ENCODE assay signal across 8 cellular contexts in the genomic region with DNA sequence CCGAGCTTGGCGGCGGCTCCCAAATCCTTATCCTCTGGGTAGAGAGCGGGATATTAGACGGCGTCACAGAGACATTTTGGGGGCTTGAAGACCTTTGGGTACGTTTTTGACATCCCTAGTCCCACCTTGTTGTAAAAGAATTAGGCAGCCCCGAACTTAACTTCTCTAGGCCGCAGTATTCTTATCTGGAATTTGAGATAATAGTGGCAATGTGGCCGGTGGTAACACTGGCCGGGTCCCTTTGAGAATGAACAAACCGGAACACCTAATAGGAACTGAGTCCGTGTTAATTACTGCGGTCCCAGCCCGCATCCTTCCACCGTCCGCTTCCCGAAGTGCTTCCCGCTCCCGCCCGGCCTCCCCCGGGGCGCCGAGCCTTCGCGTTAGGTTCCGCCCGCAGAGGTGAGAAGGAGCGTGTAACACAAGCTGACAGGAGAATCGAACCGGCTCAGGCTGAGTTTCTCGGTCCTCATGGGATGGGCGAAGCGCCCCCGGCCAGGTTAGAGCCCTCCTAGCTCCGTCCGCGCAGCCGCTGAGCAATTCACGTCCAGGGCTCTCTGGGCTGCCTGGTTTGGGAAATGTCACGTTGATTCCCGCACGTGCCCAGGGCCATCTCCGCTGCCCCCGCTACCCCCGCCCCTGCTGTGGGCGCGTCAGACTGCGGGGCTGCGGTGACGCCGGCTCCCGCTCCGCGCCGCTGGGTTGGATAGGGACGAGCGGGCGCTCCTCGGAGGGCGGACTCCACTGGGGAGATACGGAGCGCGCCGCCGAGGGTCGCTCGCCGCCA. TPM values are rescaled to one million over a fixed set of nuclear protein-coding genes. Genes with fewer than 3 reads are reported as not detected.
DNase-seq lines count a peak whose midpoint lies in the region; ATAC-seq, FAIRE-seq and TF ChIP-seq lines count a peak whose summit lies in the region.

No MANE protein-coding gene starts in this region.

- peaks cover 21% of the 10 kb centered on the region for H3K36me3 ChIP-seq in IMR-90 (ENCODE audit: control insufficient read depth, insufficient read depth, low read length)
- no peaks in the 10 kb centered on the region for H3K36me3 ChIP-seq in keratinocyte (ENCODE audit: control insufficient read depth in 2 of 2, extremely low read depth in 1 of 2, insufficient read depth in 2 of 2, low read length in 2 of 2)

- H2BK15ac ChIP-seq in IMR-90 (ENCODE audit: low read depth, low read length), result peak overlapping the region; percentile 66; the same call in 2 of the 3 replicates

- H3K56ac ChIP-seq in IMR-90 (ENCODE audit: extremely low read depth, insufficient read depth, low read length), result peak overlapping the region; percentile 68

- peaks cover 6% of the 10 kb centered on the region for H3K4me1 ChIP-seq in IMR-90 (ENCODE audit: control insufficient read depth, insufficient read depth, low read length)
- H3K4me1 ChIP-seq in keratinocyte (ENCODE audit: control insufficient read depth, extremely low read depth, insufficient read depth, low read length), result peaks cover 4% of the 10 kb centered on the region

- no peaks in the 10 kb centered on the region for H3K79me2 ChIP-seq in keratinocyte (ENCODE audit: control insufficient read depth, insufficient read depth, low read length)

- H3K4me2 ChIP-seq in IMR-90 (ENCODE audit: low read depth, low read length) (peak overlapping the region; percentile 88), keratinocyte (ENCODE audit: control insufficient read depth, extremely low read depth, insufficient read depth, low read depth, low read length) (peak overlapping the region; percentile 65)

- H2AFZ ChIP-seq in IMR-90 (replicated peaks; ENCODE audit: low read length, poor library complexity), result peak overlapping the region; percentile 88
- peak overlapping the region; percentile 22 for H2AFZ ChIP-seq in keratinocyte (ENCODE audit: control insufficient read depth, low read length)

- peak overlapping the region; percentile 63 for H4K91ac ChIP-seq in IMR-90 (ENCODE audit: insufficient read depth, low read depth, low read length)

- peak overlapping the region; percentile 48 for H2BK120ac ChIP-seq in IMR-90 (ENCODE audit: low read depth, low read length)

- peak overlapping the region; percentile 70 to 71 for H4K8ac ChIP-seq in IMR-90 (ENCODE audit: low read depth in 2 of 2, low read length in 2 of 2)

- H3K9ac ChIP-seq in IMR-90 (ENCODE audit: low read depth, low read length), result peak overlapping the region; percentile 82
- no peak overlapping the region for H3K9ac ChIP-seq in keratinocyte (ENCODE audit: control insufficient read depth, extremely low read depth, insufficient read depth, low read length)

- no peak for FAIRE-seq in keratinocyte (lab: Jason Lieb, UNC)

- BruUV-seq in IMR-90 (replicated peaks; lab: Mats Ljungman, UMichigan), result no TSS peak

- H3K79me1 ChIP-seq in IMR-90 (ENCODE audit: low read depth in 1 of 2, low read length in 2 of 2), result peaks cover 17 to 51% of the 10 kb centered on the region in 2 experiments

- H4K5ac ChIP-seq in IMR-90 (ENCODE audit: low read depth, low read length), result peak overlapping the region; percentile 21; the same call in 1 of the 2 replicates

- H3K14ac ChIP-seq in IMR-90 (replicated peaks; ENCODE audit: low read depth, low read length), result peak overlapping the region; percentile 48

- dilution Hi-C loops in IMR-90 (cut with HindIII; ENCODE audit: low sequenced_read_pairs, unreplicated experiment) (no loop called here), keratinocyte (cut with MboI; ENCODE audit: extremely low pct_ligation_motif_present, low sequenced_read_pairs) (loop anchor here (10.0 kb wide), 1 partner anchor 435 kb away; no protein-coding TSS in a partner anchor)

- 8% methylated on average over 20 of the region's 69 CpGs; no CpG with 5 or more reads in 1 of the 2 experiments for WGBS in IMR-90 (ENCODE audit: extremely low coverage in 2 of 2, insufficient read length in 1 of 2), 2 experiments

- peak overlapping the region; percentile 12; the same call in 1 of the 2 replicates for H2BK20ac ChIP-seq in IMR-90 (ENCODE audit: low read depth, low read length)

- CTCF ChIA-PET in IMR-90 (lab: Yijun Ruan, JAX), result interaction anchor here (1.4 to 1.8 kb wide), 2 partner anchors 390 to 393 kb away, joined by 3 to 8 read pairs; no protein-coding TSS in a partner anchor

- H3K23ac ChIP-seq in IMR-90 (ENCODE audit: low read depth, low read length), result peak overlapping the region; percentile 77

- DNase-seq in IMR-90 (peak; percentile 41), caudate nucleus (lab: John Stamatoyannopoulos, UW) (peak in 44 of 61 donors; percentile 7 to 74 (median 36)), keratinocyte (ENCODE audit: low read depth, low spot score) (no peak), NCI-H128 (lab: John Stamatoyannopoulos, UW; ENCODE audit: unreplicated experiment) (no peak), inferior parietal cortex (ENCODE audit: extremely low spot score) (no peak)
- DNase-seq in stimulated activated naive CD8-positive, alpha-beta T cell treated with anti-CD3 and anti-CD28 coated beads, Interleukin-15, Interleukin-2, amounts not matched to agents 100 U/mL and 50 U/mL, for 24 hours, result peak; percentile 16
- no peak for DNase-seq in stimulated activated naive CD4-positive, alpha-beta T cell treated with Interleukin-2 at 50 U/mL for 16 hours (lab: John Stamatoyannopoulos, UW)

- H3K27ac ChIP-seq in IMR-90 (ENCODE audit: insufficient read depth, low read length), result peak overlapping the region; percentile 84
- H3K27ac ChIP-seq in caudate nucleus (ENCODE audit: low read depth, low read length), result peak overlapping the region; percentile 79
- no peak overlapping the region for H3K27ac ChIP-seq in keratinocyte (ENCODE audit: control insufficient read depth, insufficient read depth, low read length)

- peak overlapping the region; percentile 85 for H3K4me3 ChIP-seq in IMR-90 (ENCODE audit: insufficient read depth, low read depth, low read length)
- peak overlapping the region in 1 of 3 experiments; percentile 55 for H3K4me3 ChIP-seq in keratinocyte (ENCODE audit: control insufficient read depth in 2 of 3, extremely low read depth in 1 of 3, insufficient read depth in 2 of 3, low read depth in 1 of 3, low read length in 3 of 3)

- H2AK5ac ChIP-seq in IMR-90 (ENCODE audit: low read depth, low read length), result peak overlapping the region; percentile 78

- TF ChIP-seq RAD21 in IMR-90 (IDR thresholded peaks at IDR 0.05; ENCODE audit: low read length), result no peak

- H3K9me1 ChIP-seq in IMR-90 (ENCODE audit: insufficient read depth, low read length) (peaks cover 7% of the 10 kb centered on the region), keratinocyte (ENCODE audit: control insufficient read depth, extremely low read depth, insufficient read depth, low read length) (no peaks in the 10 kb centered on the region)

- peak overlapping the region; percentile 54; the same call in 1 of the 2 replicates for H3K18ac ChIP-seq in IMR-90 (ENCODE audit: low read depth, low read length)

- peak overlapping the region; percentile 29 for H2BK5ac ChIP-seq in IMR-90 (ENCODE audit: low read depth, low read length, poor library complexity, severe bottlenecking)

- peaks cover 25% of the 10 kb centered on the region; the same call in 1 of the 2 replicates for H4K20me1 ChIP-seq in IMR-90 (ENCODE audit: insufficient read depth, low read length)
- H4K20me1 ChIP-seq in keratinocyte (ENCODE audit: control insufficient read depth, extremely low read depth, insufficient read depth, low read length), result no peaks in the 10 kb centered on the region

- peak overlapping the region; percentile 86 for H2AK9ac ChIP-seq in IMR-90 (replicated peaks; ENCODE audit: low read depth, low read length, poor library complexity)

- ATAC-seq in IMR-90 (ENCODE audit: low read depth) (peak; percentile 30), HG02973 (IDR thresholded peaks at IDR 0.05; ENCODE audit: unreplicated experiment) (no peak)
- peak; percentile 26 for ATAC-seq in stimulated activated naive CD8-positive, alpha-beta T cell treated with anti-CD3 and anti-CD28 coated beads, Interleukin-15, Interleukin-2, amounts not matched to agents 100 U/mL and 50 U/mL, for 24 hours

- H3K27me3 ChIP-seq in IMR-90 (ENCODE audit: control insufficient read depth, insufficient read depth, low read length) (no peaks in the 10 kb centered on the region), keratinocyte (ENCODE audit: control insufficient read depth, extremely low read depth, insufficient read depth, low read length) (peaks cover 24% of the 10 kb centered on the region)

- peak overlapping the region; percentile 86 for H3K4ac ChIP-seq in IMR-90 (ENCODE audit: low read depth, low read length)

- POLR2A ChIA-PET in IMR-90 (lab: Charles Lee; ENCODE audit: unreplicated experiment), result interaction anchor here (0.7 kb wide), 2 partner anchors 327 to 408 kb away, joined by 5 to 6 read pairs; no protein-coding TSS in a partner anchor

- intact Hi-C loops in IMR-90 (cut with micrococcal nuclease), result loop anchor here (1.0 to 5.0 kb wide), 3 partner anchors 165 to 333 kb away; no protein-coding TSS in a partner anchor

- TF ChIP-seq CTCF in IMR-90 (conservative IDR thresholded peaks at IDR 0.05; ENCODE audit: low read depth, low read length) (peak; percentile 2; the same call in 1 of the 2 replicates), keratinocyte (optimal IDR thresholded peaks at IDR 0.05 in 1 of 3, IDR thresholded peaks at IDR 0.05 in 1 of 3, conservative IDR thresholded peaks at IDR 0.05 in 1 of 3; ENCODE audit: extremely low read depth in 1 of 3, insufficient read depth in 2 of 3, low read length in 3 of 3) (no peak)

- no peak for TF ChIP-seq POLR2A in IMR-90 (IDR thresholded peaks at IDR 0.05; ENCODE audit: low read depth, low read length)

- no peaks in the 10 kb centered on the region for H3K9me3 ChIP-seq in IMR-90 (ENCODE audit: control insufficient read depth, insufficient read depth, low read length)
- no peaks in the 10 kb centered on the region for H3K9me3 ChIP-seq in keratinocyte (ENCODE audit: control insufficient read depth, low read depth, low read length)

- in situ Hi-C loops in IMR-90 (cut with MboI; ENCODE audit: low sequenced_read_pairs), result loop anchor here (5.0 to 10.0 kb wide), 2 partner anchors 275 to 393 kb away; no protein-coding TSS in a partner anchor

TF ChIP-seq in IMR-90, 13 proteins besides CTCF, POLR2A, EP300 and RAD21 (continues in another document):
- peak; percentile 95 for TF ChIP-seq BHLHE40 (IDR thresholded peaks at IDR 0.05; ENCODE audit: low read depth, low read length)

RNA-seq across cellular contexts. Expression of a gene that starts 0.8 kb away (rescaled TPM):
- total RNA-seq in IMR-90 (2012; rRNA removed), result 245 and 329 TPM in 2 replicates
- polyA plus RNA-seq in IMR-90 (2012; rRNA removed) (307 and 318 TPM in 2 replicates), keratinocyte (0.12 to 0.23 TPM (median 0.14 TPM) in 3 replicates)
- polyA plus RNA-seq in IMR-90 (2012; cell fraction: cytosol; rRNA removed), result 365 and 454 TPM in 2 replicates
- 223 and 373 TPM in 2 replicates for polyA plus RNA-seq in IMR-90 (2012; cell fraction: nucleus; rRNA removed; ENCODE audit: low replicate concordance)
- polyA plus RNA-seq in keratinocyte (2011; ENCODE audit: low read depth), result not detected
- 0.08 and 0.12 TPM in 2 replicates for polyA plus RNA-seq in keratinocyte (2011; cell fraction: cytosol; rRNA removed)
- 0.23 and 0.40 TPM in 2 replicates for polyA plus RNA-seq in keratinocyte (2011; cell fraction: nucleus; rRNA removed)
- 0.10 and 0.28 TPM in 2 replicates for polyA plus RNA-seq in keratinocyte (2012; ENCODE audit: low replicate concordance)
- 0.16 to 2.6 TPM in 2 of 3 replicates, not detected in the other for polyA minus RNA-seq in keratinocyte
- polyA minus RNA-seq in keratinocyte (2011; cell fraction: cytosol; rRNA and poly(A)+ RNA removed), result not detected
- not detected in 2 replicates for polyA minus RNA-seq in keratinocyte (2011; cell fraction: nucleus; rRNA and poly(A)+ RNA removed)

Comparison
In these comparisons a context has a peak if more than half of its experiments do, and no peak if none do; other contexts are left out.
1. DNase-seq: peak in IMR-90 (single experiment), caudate nucleus (44 of 61) and stimulated activated naive CD8-positive, alpha-beta T cell treated with anti-CD3 and anti-CD28 coated beads, Interleukin-15, Interleukin-2, amounts not matched to agents 100 U/mL and 50 U/mL, for 24 hours (single experiment); none in keratinocyte (single experiment), stimulated activated naive CD4-positive, alpha-beta T cell treated with Interleukin-2 at 50 U/mL for 16 hours (single experiment), NCI-H128 (single experiment) and inferior parietal cortex (single experiment).
2. RNA of a gene that starts 0.8 kb away (polyA plus RNA-seq): 223 to 454 TPM in IMR-90; 0.08 to 0.40 TPM in keratinocyte; every median in the first group is over 100 times any median in the second.